15 cellular contexts compared by ENCODE assay signal in genomic region chr11:58394195-58394594, GRCh38. TPM values are rescaled to one million over a fixed set of nuclear protein-coding genes. Genes with fewer than 3 reads are reported as not detected.
A peak's percentile ranks its signal among the peaks of the same experiment; 100 is the strongest.
DNase-seq lines count a peak whose midpoint lies in the region; ATAC-seq and TF ChIP-seq lines count a peak whose summit lies in the region.
"Had no signal": no experiment of that assay in that cellular context is flagged by ENCODE, and none has a peak within 500 bp of the region (broad histone marks: within the 10 kb centered on the region; RNA-seq: fewer than 3 reads in every experiment).

No MANE protein-coding gene starts in this region.

- H3K27ac ChIP-seq in epithelial cell of prostate = peak overlapping the region; percentile 57
- no peak overlapping the region for H3K27ac ChIP-seq in substantia nigra (ENCODE audit: low read depth, low read length, poor library complexity, severe bottlenecking)
- H3K27ac ChIP-seq in thyroid gland = no peak overlapping the region
- H3K27ac ChIP-seq: body of pancreas had no signal

- BruUV-seq in Calu3 (replicated peaks; lab: Mats Ljungman, UMichigan) = no TSS peak

- H3K27me3 ChIP-seq in thyroid gland = no peaks in the 10 kb centered on the region
- H3K27me3 ChIP-seq: body of pancreas had no signal

- CTCF ChIA-PET in Calu3 (lab: Charles Lee) = no interaction called here

- intact Hi-C loops in Calu3 (cut with micrococcal nuclease; ENCODE audit: unreplicated experiment) = no loop called here
- intact Hi-C loops in thyroid gland (cut with DNase I) = no loop called here
- intact Hi-C loops in sciatic nerve (cut with DNase I) = no loop called here

- DNase-seq in Calu3 (peak; percentile 5), RPMI7951 (ENCODE audit: low read depth) (peak; percentile 88), epithelial cell of prostate (ENCODE audit: low read depth, low spot score) (peak; percentile 40), non-pigmented ciliary epithelial cell (ENCODE audit: low read depth) (peak; percentile 58), substantia nigra (lab: John Stamatoyannopoulos, UW) (no peak), NCI-H446 (lab: John Stamatoyannopoulos, UW) (no peak), thyroid gland (no peak), sciatic nerve (ENCODE audit: low spot score) (no peak)
- DNase-seq: activated CD4-positive, CD25-positive, alpha-beta regulatory T cell treated with anti-CD3 and anti-CD28 coated beads, Interleukin-2, amount 50 U/mL, for 72 hours; activated T-cell treated with anti-CD3 and anti-CD28 coated beads, Interleukin-2, amount 50 U/mL, for 48 hours; body of pancreas; CD4-positive, CD25-positive, alpha-beta regulatory T cell; islet precursor cell; NCI-H1105 treated with DMSO at 0.1 percent for 48 hours had no signal

- H3K27ac Mint-ChIP-seq in Calu3 (ENCODE audit: unreplicated experiment) = no peak overlapping the region
- H3K27ac Mint-ChIP-seq: CD4-positive, CD25-positive, alpha-beta regulatory T cell had no signal

- H3K9me3 Mint-ChIP-seq in Calu3 (ENCODE audit: low read depth, unreplicated experiment) = peaks cover 10% of the 10 kb centered on the region

- TF ChIP-seq POLR2A in thyroid gland (IDR thresholded peaks at IDR 0.05) = no peak

- no peaks in the 10 kb centered on the region for H3K36me3 ChIP-seq in thyroid gland

- TF ChIP-seq CTCF in Calu3 (IDR thresholded peaks at IDR 0.05; ENCODE audit: unreplicated experiment) (no peak), thyroid gland (IDR thresholded peaks at IDR 0.05) (no peak)

- no peak for ATAC-seq in sciatic nerve
- ATAC-seq: body of pancreas had no signal

- no peaks in the 10 kb centered on the region for H3K9me3 ChIP-seq in thyroid gland
- H3K9me3 ChIP-seq: body of pancreas had no signal

- no peak overlapping the region for H3K4me3 Mint-ChIP-seq in Calu3 (ENCODE audit: low read depth, unreplicated experiment)
- H3K4me3 Mint-ChIP-seq: CD4-positive, CD25-positive, alpha-beta regulatory T cell had no signal

- no peaks in the 10 kb centered on the region for H3K4me1 ChIP-seq in thyroid gland
- H3K4me1 ChIP-seq: body of pancreas had no signal

- H3K36me3 Mint-ChIP-seq in Calu3 (ENCODE audit: insufficient read depth, unreplicated experiment) = no peaks in the 10 kb centered on the region
- H3K36me3 Mint-ChIP-seq: CD4-positive, CD25-positive, alpha-beta regulatory T cell had no signal

- H3K27me3 Mint-ChIP-seq in Calu3 (ENCODE audit: unreplicated experiment) = no peaks in the 10 kb centered on the region

- H3K4me1 Mint-ChIP-seq in Calu3 (ENCODE audit: low read depth, unreplicated experiment) = peaks cover 10% of the 10 kb centered on the region
- H3K4me1 Mint-ChIP-seq: CD4-positive, CD25-positive, alpha-beta regulatory T cell had no signal

- H3K4me3 ChIP-seq in thyroid gland (replicated peaks in 1 of 3) = no peak overlapping the region
- H3K4me3 ChIP-seq: body of pancreas had no signal

RNA-seq across cellular contexts. Expression of gene OR5B3, which starts 12.5 kb away (rescaled TPM):
- total RNA-seq in Calu3 (2022) (not detected in 2 replicates), thyroid gland (not detected), sciatic nerve (not detected)
- not detected in 2 replicates for total RNA-seq in RPMI7951 (2014; rRNA removed; shearing (Covaris generic))
- total RNA-seq: body of pancreas; CD4-positive, CD25-positive, alpha-beta regulatory T cell; HT-29 had no signal

RNA-seq across cellular contexts. Expression of gene OR5B2, which starts 33.7 kb away (rescaled TPM):
- total RNA-seq in Calu3 (2022) (not detected in 2 replicates), thyroid gland (not detected), sciatic nerve (not detected)
- total RNA-seq in RPMI7951 (2014; rRNA removed; shearing (Covaris generic)) = not detected in 2 replicates
- total RNA-seq: body of pancreas; CD4-positive, CD25-positive, alpha-beta regulatory T cell; HT-29 had no signal

RNA-seq across cellular contexts. Expression of gene OR5B17, which starts 35.3 kb away (rescaled TPM):
- total RNA-seq in Calu3 (2022) = not detected in 2 replicates
- total RNA-seq in RPMI7951 (2014; rRNA removed; shearing (Covaris generic)) = not detected in 2 replicates
- total RNA-seq in thyroid gland = not detected
- not detected for total RNA-seq in sciatic nerve
- total RNA-seq: body of pancreas; CD4-positive, CD25-positive, alpha-beta regulatory T cell; HT-29 had no signal

RNA-seq across cellular contexts. Expression of gene OR5B12, which starts 47.8 kb away (rescaled TPM):
- total RNA-seq in Calu3 (2022) = not detected in 2 replicates
- total RNA-seq in RPMI7951 (2014; rRNA removed; shearing (Covaris generic)) = not detected in 2 replicates
- not detected for total RNA-seq in thyroid gland
- not detected for total RNA-seq in sciatic nerve
- total RNA-seq: body of pancreas; CD4-positive, CD25-positive, alpha-beta regulatory T cell; HT-29 had no signal

Comparison
In these comparisons a context has a peak if more than half of its experiments do, and no peak if none do; other contexts are left out.
1. DNase-seq: peak in Calu3 (single experiment), RPMI7951 (single experiment), epithelial cell of prostate (single experiment) and non-pigmented ciliary epithelial cell (single experiment); none in substantia nigra (0 of 49), NCI-H446 (0 of 2), thyroid gland (0 of 2) and sciatic nerve (single experiment).